ENCODE assay signal across 8 cellular contexts in the genomic region with DNA sequence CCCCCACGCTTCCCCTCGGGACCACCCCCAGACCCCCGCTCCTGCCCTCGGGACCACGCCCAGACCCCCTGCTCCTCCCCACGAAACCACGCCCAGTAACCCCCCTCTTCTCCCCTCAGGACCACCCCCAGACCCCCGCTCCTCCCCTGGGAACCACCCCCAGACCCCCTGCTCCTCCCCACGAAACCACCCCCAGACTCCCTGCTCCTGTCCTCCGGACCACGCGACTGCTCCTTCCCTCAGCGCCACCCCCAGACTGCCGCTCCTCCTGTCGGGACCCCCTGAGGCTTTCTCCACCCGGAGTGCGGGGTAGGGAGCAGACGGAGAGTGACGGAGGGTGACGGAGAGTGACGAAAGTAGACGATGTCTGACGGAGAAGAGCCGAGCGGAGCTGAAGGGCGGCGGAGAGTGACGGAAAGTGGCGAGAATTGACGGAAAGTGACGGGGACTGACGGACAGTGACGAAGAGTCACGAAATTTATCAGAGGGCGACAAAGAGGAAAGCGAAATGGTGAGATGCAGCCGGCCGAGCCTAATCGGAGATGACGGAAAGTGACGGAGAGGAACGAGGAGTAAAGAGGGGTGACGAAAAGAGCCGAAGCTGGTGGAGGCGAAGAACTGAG.
DNase-seq lines count a peak whose midpoint lies in the region; ATAC-seq and TF ChIP-seq lines count a peak whose summit lies in the region.
"Not testable (repeated sequence)": the region's sequence is repeated elsewhere in the genome, so short reads cannot be mapped to it uniquely, and the experiment has no call there.

No MANE protein-coding gene starts in this region.

- H3K4me1 ChIP-seq in DND-41 (ENCODE audit: insufficient read depth, low read length); Panc1 (ENCODE audit: control insufficient read depth, insufficient read depth, low read length): not testable (repeated sequence)

- ATAC-seq in DND-41 (ENCODE audit: insufficient read depth, low read depth) (peak; percentile 79), HG02852 (IDR thresholded peaks at IDR 0.05; ENCODE audit: unreplicated experiment) (peak; percentile 60), Panc1 (peak; percentile 77), esophagus mucosa (peak; percentile 89), left colon (peak; percentile 77)
- ATAC-seq in activated T-cell treated with anti-CD3 and anti-CD28 coated beads, Interleukin-2, amount 50 U/mL, for 4 hours: peak; percentile 77 to 85
- peak; percentile 60 to 88 for ATAC-seq in naive thymus-derived CD8-positive, alpha-beta T cell
- ATAC-seq in stimulated activated naive CD8-positive, alpha-beta T cell treated with anti-CD3 and anti-CD28 coated beads, Interleukin-15, amount 100 ng/mL, for 72 hours: peak; percentile 42

- in situ Hi-C loops in Panc1 (cut with HindIII; ENCODE audit: low pct_unique_long_range_greater_than_20kb, low sequenced_read_pairs): not testable (repeated sequence)

- not testable (repeated sequence) for H3K9me3 ChIP-seq in DND-41 (ENCODE audit: insufficient read depth, low read length, severe bottlenecking); Panc1 (ENCODE audit: control insufficient read depth, insufficient read depth, low read depth, low read length)

- H4K20me1 ChIP-seq in DND-41 (ENCODE audit: insufficient read depth, low read length): not testable (repeated sequence)

- not testable (repeated sequence) for H3K27me3 Mint-ChIP-seq in activated T-cell treated with anti-CD3 and anti-CD28 coated beads, Interleukin-2, amount 50 U/mL, for 4 hours (ENCODE audit: low read depth); naive thymus-derived CD8-positive, alpha-beta T cell; stimulated activated naive CD8-positive, alpha-beta T cell treated with anti-CD3 and anti-CD28 coated beads, Interleukin-15, amount 100 ng/mL, for 72 hours

- not testable (repeated sequence) for DNase-seq in DND-41; Panc1 (ENCODE audit: low read depth, low spot score); activated T-cell treated with anti-CD3 and anti-CD28 coated beads, Interleukin-2, amount 50 U/mL, for 4 hours; left colon; naive thymus-derived CD8-positive, alpha-beta T cell; stimulated activated naive CD8-positive, alpha-beta T cell treated with anti-CD3 and anti-CD28 coated beads, Interleukin-15, amount 100 ng/mL, for 72 hours

- POLR2A ChIA-PET in Panc1 (lab: Charles Lee); naive thymus-derived CD8-positive, alpha-beta T cell (lab: Charles Lee): not testable (repeated sequence)

- H2AFZ ChIP-seq in DND-41 (ENCODE audit: low read depth, low read length): not testable (repeated sequence)

- H3K36me3 Mint-ChIP-seq in activated T-cell treated with anti-CD3 and anti-CD28 coated beads, Interleukin-2, amount 50 U/mL, for 4 hours (ENCODE audit: insufficient read depth); naive thymus-derived CD8-positive, alpha-beta T cell: not testable (repeated sequence)

- H3K9ac ChIP-seq in DND-41 (ENCODE audit: low read depth, low read length): not testable (repeated sequence)

- not testable (repeated sequence) for BruUV-seq in Panc1 (replicated peaks; lab: Mats Ljungman, UMichigan)

- TF ChIP-seq CTCF in DND-41 (IDR thresholded peaks at IDR 0.05; ENCODE audit: borderline replicate concordance, extremely low read depth, low read length, poor library complexity, severe bottlenecking); Panc1 (IDR thresholded peaks at IDR 0.05): not testable (repeated sequence)

- not testable (repeated sequence) for H3K27ac Mint-ChIP-seq in naive thymus-derived CD8-positive, alpha-beta T cell; stimulated activated naive CD8-positive, alpha-beta T cell treated with anti-CD3 and anti-CD28 coated beads, Interleukin-15, amount 100 ng/mL, for 72 hours

- H3K4me2 ChIP-seq in DND-41 (ENCODE audit: insufficient read depth, low read length): not testable (repeated sequence)

- H3K4me3 ChIP-seq in DND-41 (ENCODE audit: low read depth in 1 of 2, low read length in 2 of 2); Panc1 (ENCODE audit: low read depth in 2 of 2, low read length in 2 of 2): not testable (repeated sequence)

- not testable (repeated sequence) for H3K4me1 Mint-ChIP-seq in activated T-cell treated with anti-CD3 and anti-CD28 coated beads, Interleukin-2, amount 50 U/mL, for 4 hours (ENCODE audit: low read depth); naive thymus-derived CD8-positive, alpha-beta T cell; stimulated activated naive CD8-positive, alpha-beta T cell treated with anti-CD3 and anti-CD28 coated beads, Interleukin-15, amount 100 ng/mL, for 72 hours

- CTCF ChIA-PET in Panc1 (lab: Charles Lee): not testable (repeated sequence)

- H3K27ac ChIP-seq in DND-41 (ENCODE audit: low read length); Panc1 (ENCODE audit: low read length): not testable (repeated sequence)

- not testable (repeated sequence) for H3K27me3 ChIP-seq in DND-41 (ENCODE audit: insufficient read depth, low read length, poor library complexity); Panc1 (ENCODE audit: control insufficient read depth, insufficient read depth, low read length)

- not testable (repeated sequence) for H3K36me3 ChIP-seq in DND-41 (ENCODE audit: insufficient read depth, low read length); Panc1 (ENCODE audit: control insufficient read depth, insufficient read depth, low read length)

- intact Hi-C loops in Panc1 (cut with micrococcal nuclease; ENCODE audit: unreplicated experiment); left colon (cut with DNase I, micrococcal nuclease): not testable (repeated sequence)

- H3K4me3 Mint-ChIP-seq in activated T-cell treated with anti-CD3 and anti-CD28 coated beads, Interleukin-2, amount 50 U/mL, for 4 hours: not testable (repeated sequence)
- H3K4me3 Mint-ChIP-seq in naive thymus-derived CD8-positive, alpha-beta T cell: peak overlapping the region in 1 of 10 donors; percentile 39
- peak overlapping the region in 1 of 2 donors; percentile 49 for H3K4me3 Mint-ChIP-seq in stimulated activated naive CD8-positive, alpha-beta T cell treated with anti-CD3 and anti-CD28 coated beads, Interleukin-15, amount 100 ng/mL, for 72 hours

- not testable (repeated sequence) for H3K79me2 ChIP-seq in DND-41 (ENCODE audit: insufficient read depth, low read length)

- H3K9me3 Mint-ChIP-seq in activated T-cell treated with anti-CD3 and anti-CD28 coated beads, Interleukin-2, amount 50 U/mL, for 4 hours; naive thymus-derived CD8-positive, alpha-beta T cell; stimulated activated naive CD8-positive, alpha-beta T cell treated with anti-CD3 and anti-CD28 coated beads, Interleukin-15, amount 100 ng/mL, for 72 hours: not testable (repeated sequence)
